1 cellular context compared by ENCODE assay signal in the genomic region with DNA sequence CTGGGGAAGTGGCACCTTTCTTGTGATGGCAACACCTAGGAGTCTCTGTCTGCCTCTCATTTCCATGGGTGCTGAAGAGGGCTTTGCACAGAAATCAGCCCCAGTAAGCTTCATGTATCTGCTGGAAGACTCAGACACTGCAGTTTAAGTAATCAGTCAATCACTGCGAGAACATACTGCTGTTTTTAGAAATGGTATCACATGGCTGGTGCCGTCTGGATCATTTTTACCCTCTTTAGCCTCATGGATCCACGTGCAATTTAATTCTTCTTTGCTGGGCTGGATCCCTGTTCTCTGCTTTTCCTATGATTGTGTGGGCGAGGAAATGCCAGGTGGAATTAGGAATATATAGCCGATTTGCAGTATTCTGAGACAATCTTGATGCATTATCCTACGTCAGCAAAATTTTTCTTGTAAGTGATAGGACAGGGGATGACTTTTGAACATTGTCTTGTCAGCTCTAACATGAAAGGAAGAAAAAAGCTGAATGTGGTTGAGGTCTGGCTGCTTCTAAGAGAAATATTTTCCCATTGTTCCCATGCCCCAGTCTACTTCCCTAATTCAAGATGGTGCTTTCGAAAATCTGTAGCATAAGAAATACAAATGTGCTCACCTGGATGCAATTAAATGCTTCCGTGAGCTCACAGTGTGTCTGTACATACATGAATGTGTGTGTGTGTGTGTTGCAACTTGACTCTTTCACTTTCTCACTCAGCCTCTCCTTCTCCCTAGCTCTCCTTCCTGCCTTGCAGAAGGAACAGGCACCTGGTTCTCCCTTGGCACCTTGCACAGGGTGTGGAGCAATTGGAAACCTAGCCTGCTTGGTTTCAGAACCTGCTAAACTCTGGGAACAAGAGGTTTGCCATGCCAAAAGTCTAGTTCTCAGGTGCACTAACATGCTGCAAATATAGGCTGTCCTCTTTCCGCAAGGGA.
TF ChIP-seq lines count a peak whose summit lies in the region.

No MANE protein-coding gene starts in this region.

TF ChIP-seq in H1, 55 proteins besides CTCF, POLR2A, EP300 and RAD21:
- TF ChIP-seq CREB1 (IDR thresholded peaks at IDR 0.05) (no peak), MAFK (IDR thresholded peaks at IDR 0.05; ENCODE audit: low read depth, low read length) (0 out of 2 replicates have a peak, but pooled peaks have one; percentile 40)
TF ChIP-seq in H1: peak in this region for 1.
